Comparison of ENCODE assay signal across 8 cellular contexts in the genomic region with DNA sequence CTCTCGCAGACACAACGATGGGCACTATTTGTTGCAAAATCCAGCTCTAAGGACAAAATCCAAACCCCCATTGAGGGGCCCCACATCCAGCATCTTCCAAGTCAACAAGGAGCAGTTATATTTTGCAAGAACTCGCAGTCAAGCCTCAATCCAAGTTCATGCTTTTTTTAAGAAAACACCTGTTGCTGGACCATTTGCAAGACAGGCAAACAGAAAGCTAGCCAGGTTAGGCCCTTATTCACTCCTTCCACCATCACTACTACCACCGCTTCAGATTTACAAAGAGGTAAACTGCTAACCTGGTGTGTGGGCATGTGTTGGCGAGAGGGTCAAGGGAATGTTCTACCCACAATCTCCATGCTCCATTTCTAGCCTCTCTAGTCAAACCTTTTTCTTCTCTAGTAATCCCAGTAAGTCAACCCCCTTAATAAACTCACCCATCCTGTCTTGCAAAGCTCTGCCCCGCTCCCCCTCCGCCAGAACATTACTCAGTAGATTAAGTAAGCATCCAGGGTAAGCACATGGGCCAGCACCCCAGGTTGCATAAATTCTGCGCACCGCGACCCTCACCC. TPM values are rescaled to one million over a fixed set of nuclear protein-coding genes. Genes with fewer than 3 reads are reported as not detected.
DNase-seq lines count a peak whose midpoint lies in the region; ATAC-seq, FAIRE-seq and TF ChIP-seq lines count a peak whose summit lies in the region.

No MANE protein-coding gene starts in this region.

- peak overlapping the region; percentile 91 for H3K4me2 ChIP-seq in GM12878 (ENCODE audit: control insufficient read depth, insufficient read depth)

- CTCF ChIA-PET in A673 (lab: Charles Lee) (no interaction called here), GM12878 (lab: Yijun Ruan, JAX) (interaction anchor here (1.5 to 1.6 kb wide), 2 partner anchors 36 to 134 kb away, joined by 3 read pairs; no protein-coding TSS in a partner anchor)

- no peak for FAIRE-seq in GM12878 (lab: Jason Lieb, UNC)

- peaks cover 20% of the 10 kb centered on the region for H3K4me1 Mint-ChIP-seq in memory B cell

- TSS peak; percentile 71 for BruUV-seq in A673 (replicated peaks; lab: Mats Ljungman, UMichigan)
- TSS peak; percentile 66 for BruUV-seq in GM12878 (replicated peaks; lab: Mats Ljungman, UMichigan)

- intact Hi-C loops in A673 (cut with micrococcal nuclease; ENCODE audit: unreplicated experiment) = no loop called here
- intact Hi-C loops in GM12878 (cut with micrococcal nuclease; ENCODE audit: unreplicated experiment) = no loop called here
- intact Hi-C loops in aorta (cut with DNase I) = loop anchor here in 1 of 2 donors (5.0 kb wide), 1 partner anchor 37 kb away; no protein-coding TSS in a partner anchor

- peak overlapping the region; percentile 67; the same call in 1 of the 2 replicates for H2AFZ ChIP-seq in GM12878 (ENCODE audit: control insufficient read depth, low read depth, low read length)

- H3K9me3 Mint-ChIP-seq in memory B cell = no peaks in the 10 kb centered on the region

- no peaks in the 10 kb centered on the region for H3K27me3 ChIP-seq in A673 (replicated peaks; ENCODE audit: insufficient read depth, low read depth, low read length, poor library complexity)
- H3K27me3 ChIP-seq in GM12878 (replicated peaks in 1 of 2; ENCODE audit: control insufficient read depth in 2 of 2, insufficient read depth in 2 of 2, low read length in 1 of 2) = no peaks in the 10 kb centered on the region
- no peaks in the 10 kb centered on the region for H3K27me3 ChIP-seq in aorta (ENCODE audit: control insufficient read depth in 1 of 2, insufficient read depth in 2 of 2, low read length in 1 of 2)

- H3K9me3 ChIP-seq in A673 (ENCODE audit: low read depth, low read length, poor library complexity, severe bottlenecking) (no peaks in the 10 kb centered on the region), GM12878 (replicated peaks; ENCODE audit: control insufficient read depth, insufficient read depth, low read length) (no peaks in the 10 kb centered on the region), aorta (ENCODE audit: control insufficient read depth, low read length) (no peaks in the 10 kb centered on the region)

- TF ChIP-seq POLR2A in GM12878 (IDR thresholded peaks at IDR 0.05; ENCODE audit: low read depth, low read length) = no peak

- H3K9ac ChIP-seq in GM12878 (ENCODE audit: control insufficient read depth, insufficient read depth, low read length) = peak overlapping the region; percentile 65

- TF ChIP-seq RAD21 in GM12878 (IDR thresholded peaks at IDR 0.05; ENCODE audit: insufficient read depth, low read depth, low read length) = no peak

- in situ Hi-C loops in GM12878 (cut with MboI) = no loop called here

- no peak for TF ChIP-seq EP300 in GM12878 (IDR thresholded peaks at IDR 0.05; ENCODE audit: borderline replicate concordance in 1 of 2, control insufficient read depth in 1 of 2, low read depth in 2 of 2, low read length in 2 of 2)

- H3K4me3 ChIP-seq in A673 (ENCODE audit: low read depth, low read length, poor library complexity, severe bottlenecking) (peak overlapping the region; percentile 79), GM12878 (peak overlapping the region; percentile 82), aorta (ENCODE audit: low read length in 2 of 2) (peak overlapping the region; percentile 75 to 88)

- TF ChIP-seq CTCF in A673 (conservative IDR thresholded peaks at IDR 0.05; ENCODE audit: low read depth, low read length) = no peak
- no peak for TF ChIP-seq CTCF in GM12878 (IDR thresholded peaks at IDR 0.05 in 2 of 3, conservative IDR thresholded peaks at IDR 0.05 in 1 of 3; ENCODE audit: control insufficient read depth in 2 of 3, extremely low read depth in 1 of 3, insufficient read depth in 1 of 3, low read depth in 3 of 3, low read length in 3 of 3)

- no peak for DNase-seq in A673 (ENCODE audit: low spot score)
- DNase-seq in HK-2 (ENCODE audit: unreplicated experiment) = peak; percentile 11
- no peak for DNase-seq in GM12878 (ENCODE audit: low read depth, low spot score)
- no peak for DNase-seq in memory B cell (ENCODE audit: low spot score in 2 of 2)
- no peak for DNase-seq in aorta
- no peak for DNase-seq in islet precursor cell
- no peak for DNase-seq in DMS79 (lab: John Stamatoyannopoulos, UW)
- no peak for DNase-seq in HT-29 (ENCODE audit: low spot score)

- H3K79me2 ChIP-seq in GM12878 (ENCODE audit: control insufficient read depth, insufficient read depth, low read length) = peaks cover 13% of the 10 kb centered on the region

- RAD21 ChIA-PET in GM12878 (lab: Charles Lee; ENCODE audit: unreplicated experiment) = no interaction called here

- H3K36me3 Mint-ChIP-seq in memory B cell = no peaks in the 10 kb centered on the region

- no peaks in the 10 kb centered on the region for H3K27me3 Mint-ChIP-seq in memory B cell

- 55% methylated on average over 10 of the region's 10 CpGs for WGBS in GM12878 (ENCODE audit: insufficient coverage, insufficient replicate concordance, low lambda C conversion rate, missing lambda C conversion rate)
- 38 to 40% methylated on average over 10 of the region's 10 CpGs for WGBS in aorta, 2 donors

- H3K36me3 ChIP-seq in A673 (ENCODE audit: insufficient read depth, low read length, poor library complexity, severe bottlenecking) (no peaks in the 10 kb centered on the region), GM12878 (ENCODE audit: control insufficient read depth in 2 of 2, insufficient read depth in 2 of 2, low read length in 1 of 2) (no peaks in the 10 kb centered on the region), aorta (ENCODE audit: control insufficient read depth in 1 of 2, insufficient read depth in 2 of 2, low read length in 1 of 2) (no peaks in the 10 kb centered on the region)

- peak overlapping the region; percentile 84 for H3K27ac Mint-ChIP-seq in memory B cell

- H3K4me1 ChIP-seq in A673 (ENCODE audit: insufficient read depth, low read length, poor library complexity, severe bottlenecking) (peaks cover 8% of the 10 kb centered on the region), GM12878 (ENCODE audit: control insufficient read depth, insufficient read depth, low read length) (peaks cover 2% of the 10 kb centered on the region), aorta (ENCODE audit: control insufficient read depth in 1 of 2, insufficient read depth in 2 of 2, low read length in 2 of 2) (peaks cover 0 to 3% of the 10 kb centered on the region in 2 donors)

- H3K4me3 Mint-ChIP-seq in memory B cell = peak overlapping the region; percentile 84

- no peaks in the 10 kb centered on the region for H4K20me1 ChIP-seq in GM12878 (ENCODE audit: control insufficient read depth, insufficient read depth)

- ATAC-seq in GM12878 (no peak), memory B cell (ENCODE audit: low read depth) (no peak), aorta (ENCODE audit: low FRiP score) (no peak)

- peak overlapping the region; percentile 70 for H3K27ac ChIP-seq in A673 (ENCODE audit: low read depth, low read length, poor library complexity, severe bottlenecking)
- no peak overlapping the region for H3K27ac ChIP-seq in GM12878 (ENCODE audit: control insufficient read depth, insufficient read depth)
- H3K27ac ChIP-seq in aorta (ENCODE audit: low read depth in 1 of 2, low read length in 2 of 2) = no peak overlapping the region

- POLR2A ChIA-PET in A673 (lab: Charles Lee; ENCODE audit: low non-redundant PET) (no interaction called here), GM12878 (lab: Charles Lee) (interaction anchor here (0.8 to 1.6 kb wide), 2 partner anchors 16 to 19 kb away, joined by 3 to 5 read pairs; no protein-coding TSS in a partner anchor)

- SMC1A ChIA-PET in GM12878 (lab: Charles Lee; ENCODE audit: uncharacterized antibody, unreplicated experiment) = interaction anchor here (0.6 to 0.7 kb wide), 2 partner anchors 39 to 680 kb away, joined by 3 read pairs; no protein-coding TSS in a partner anchor

RNA-seq across cellular contexts. Expression of a gene that starts 0.7 kb away (rescaled TPM):
- 95.4 and 97.9 TPM in 2 replicates for total RNA-seq in A673 (2021)
- total RNA-seq in GM12878 (2013; cell fraction: nucleolus; rRNA removed) = 20.4 and 28.8 TPM in 2 replicates
- 45.4 and 53.0 TPM in 2 replicates for total RNA-seq in GM12878 (2014; rRNA removed)
- total RNA-seq in GM12878 (2014; rRNA removed; fragmentation: Illumina TruSeq; extraction: Trizol) = 32.2 and 33.4 TPM in 2 replicates
- total RNA-seq in GM12878 (2021) = 46.9 and 49.4 TPM in 2 replicates
- polyA plus RNA-seq in GM12878 (2011; ENCODE audit: low read depth) = 18.4 TPM
- 26.3 and 39.0 TPM in 2 replicates for polyA plus RNA-seq in GM12878 (2011; rRNA removed)
- 63.6 and 72.7 TPM in 2 replicates for polyA plus RNA-seq in GM12878 (2011; cell fraction: cytosol; rRNA removed)
- polyA plus RNA-seq in GM12878 (2011; cell fraction: nucleus; rRNA removed) = 45.5 and 49.4 TPM in 2 replicates
- polyA plus RNA-seq in GM12878 (2012) = 24.3 and 28.9 TPM in 2 replicates
- polyA plus RNA-seq in GM12878 (2014; fragmentation: Illumina TruSeq; extraction: Trizol) = 21.7 and 31.5 TPM in 2 replicates
- 10 to 100 TPM; 20.6 to 29.0 TPM for polyA plus RNA-seq in GM12878 (2014; fragmentation: Nextera tagmentation; extraction: Ambion mirVana)
- 43.5 and 43.6 TPM in 2 replicates for polyA plus RNA-seq in GM12878 (2014; rRNA removed)
- polyA plus RNA-seq in GM12878 (2016; fragmentation: Nextera tagmentation; extraction: Ambion mirVana) = 10 to 100 TPM; 73.1 to 90.4 TPM
- 35.2 and 48.1 TPM in 2 replicates for polyA minus RNA-seq in GM12878 (2011; rRNA and poly(A)+ RNA removed)
- polyA minus RNA-seq in GM12878 (2011; cell fraction: cytosol; rRNA and poly(A)+ RNA removed) = 22.9 and 25.1 TPM in 2 replicates
- polyA minus RNA-seq in GM12878 (2011; cell fraction: nucleus; rRNA and poly(A)+ RNA removed) = 17.5 and 21.1 TPM in 2 replicates
- total RNA-seq in aorta = 10 to 100 TPM; 44.2 to 45.5 TPM
- 10 to 100 TPM; 31.4 to 55.2 TPM for polyA plus RNA-seq in aorta
- total RNA-seq in HT-29 (2014; rRNA removed; shearing (Covaris generic)) = 74.3 and 84.4 TPM in 2 replicates

RNA-seq across cellular contexts. Expression of a gene that starts 50.7 kb away (rescaled TPM):
- total RNA-seq in A673 (2021) = 80.6 and 86.0 TPM in 2 replicates
- 42.0 and 50.1 TPM in 2 replicates for total RNA-seq in GM12878 (2013; cell fraction: nucleolus; rRNA removed)
- total RNA-seq in GM12878 (2014; rRNA removed) = 70.0 TPM in 2 replicates
- 46.7 and 51.3 TPM in 2 replicates for total RNA-seq in GM12878 (2014; rRNA removed; fragmentation: Illumina TruSeq; extraction: Trizol)
- total RNA-seq in GM12878 (2021) = 72.2 and 76.1 TPM in 2 replicates
- 28.7 TPM for polyA plus RNA-seq in GM12878 (2011; ENCODE audit: low read depth)
- 35.3 and 49.4 TPM in 2 replicates for polyA plus RNA-seq in GM12878 (2011; rRNA removed)
- polyA plus RNA-seq in GM12878 (2011; cell fraction: cytosol; rRNA removed) = 62.9 and 63.9 TPM in 2 replicates
- polyA plus RNA-seq in GM12878 (2011; cell fraction: nucleus; rRNA removed) = 86.1 and 91.3 TPM in 2 replicates
- polyA plus RNA-seq in GM12878 (2012) = 47.8 and 79.5 TPM in 2 replicates
- polyA plus RNA-seq in GM12878 (2014; fragmentation: Illumina TruSeq; extraction: Trizol) = 50.0 and 75.3 TPM in 2 replicates
- 10 to 100 TPM in 1 of 2 experiments, 1 to 10 TPM in 1; 4.6 to 13.6 TPM for polyA plus RNA-seq in GM12878 (2014; fragmentation: Nextera tagmentation; extraction: Ambion mirVana)
- polyA plus RNA-seq in GM12878 (2014; rRNA removed) = 84.1 and 84.7 TPM in 2 replicates
- polyA plus RNA-seq in GM12878 (2016; fragmentation: Nextera tagmentation; extraction: Ambion mirVana) = 10 to 100 TPM; 51.2 to 56.1 TPM
- 30.3 and 33.9 TPM in 2 replicates for polyA minus RNA-seq in GM12878 (2011; rRNA and poly(A)+ RNA removed)
- 13.8 and 14.7 TPM in 2 replicates for polyA minus RNA-seq in GM12878 (2011; cell fraction: cytosol; rRNA and poly(A)+ RNA removed)
- polyA minus RNA-seq in GM12878 (2011; cell fraction: nucleus; rRNA and poly(A)+ RNA removed) = 9.9 and 17.9 TPM in 2 replicates
- total RNA-seq in aorta = 10 to 100 TPM; 49.0 to 56.5 TPM
- polyA plus RNA-seq in aorta = 10 to 100 TPM; 44.2 to 70.5 TPM
- 148 and 152 TPM in 2 replicates for total RNA-seq in HT-29 (2014; rRNA removed; shearing (Covaris generic))
